ENCODE assay signal across 8 cellular contexts in genomic region chr3:31532587-31533168, GRCh38. TPM values are rescaled to one million over a fixed set of nuclear protein-coding genes. Genes with fewer than 3 reads are reported as not detected.
A peak's percentile ranks its signal among the peaks of the same experiment; 100 is the strongest.
DNase-seq lines count a peak whose midpoint lies in the region; ATAC-seq and TF ChIP-seq lines count a peak whose summit lies in the region.

Gene STT3B, plus strand, starts transcription at chr3:31532925. Its CDS starts 74 bp downstream, at chr3:31532999.

- no peaks in the 10 kb centered on the region for H3K9me3 Mint-ChIP-seq in CD4-positive, CD25-positive, alpha-beta regulatory T cell
- no peaks in the 10 kb centered on the region for H3K9me3 Mint-ChIP-seq in neural crest cell

- H3K27me3 Mint-ChIP-seq in CD4-positive, CD25-positive, alpha-beta regulatory T cell: peaks cover 10% of the 10 kb centered on the region
- no peaks in the 10 kb centered on the region for H3K27me3 Mint-ChIP-seq in neural crest cell (ENCODE audit: low read depth)

- peak within 1 kb of the TSS; percentile 99 for H3K27ac ChIP-seq in CD4-positive, CD25-positive, alpha-beta regulatory T cell (ENCODE audit: insufficient read depth, low read length, poor library complexity, severe bottlenecking)
- peak within 1 kb of the TSS; percentile 91 for H3K27ac ChIP-seq in OCI-LY1 (ENCODE audit: low read depth, low read length, poor library complexity, severe bottlenecking)

- peak; percentile 46 to 47 for ATAC-seq in CD4-positive, CD25-positive, alpha-beta regulatory T cell (ENCODE audit: low read depth in 2 of 2)
- ATAC-seq in HG03354 (IDR thresholded peaks at IDR 0.05; ENCODE audit: poor library complexity, severe bottlenecking, unreplicated experiment): peak; percentile 58

- H4K20me1 ChIP-seq in OCI-LY1 (ENCODE audit: insufficient read depth, low read length): no peaks in the 10 kb centered on the region; the same call in 1 of the 2 replicates

- DNase-seq in CD4-positive, CD25-positive, alpha-beta regulatory T cell: peak in 2 of 3 donors; percentile 76 to 93
- DNase-seq in activated T-helper 1 cell treated with anti-CD3 and anti-CD28 coated beads, Interleukin-2, amount 50 U/mL, for 16 hours (ENCODE audit: low read depth in 1 of 2, low spot score in 1 of 2): peak; percentile 51 to 74
- DNase-seq in fibroblast of pulmonary artery (ENCODE audit: low read depth): peak; percentile 81
- peak; percentile 63 for DNase-seq in neural crest cell (ENCODE audit: low read depth, low spot score)
- DNase-seq in stromal cell of bone marrow (ENCODE audit: low read depth): peak; percentile 68

- 0 out of 2 replicates have a peak within 1 kb of the TSS, but pooled peaks have one; percentile 16 for H2AFZ ChIP-seq in OCI-LY1 (ENCODE audit: low read length)

- TF ChIP-seq CTCF in OCI-LY1 (IDR thresholded peaks at IDR 0.05; ENCODE audit: low read length) (no peak), fibroblast of pulmonary artery (IDR thresholded peaks at IDR 0.05; ENCODE audit: low read length, missing control alignments) (no peak), neural crest cell (conservative IDR thresholded peaks at IDR 0.05) (no peak)

- H3K9me2 ChIP-seq in OCI-LY1 (ENCODE audit: low read depth, low read length): no peaks in the 10 kb centered on the region

- TF ChIP-seq POLR2A in GM19193 (IDR thresholded peaks at IDR 0.05; ENCODE audit: extremely low read depth, insufficient read depth, insufficient read length): peak; percentile 70

- H3K79me2 ChIP-seq in OCI-LY1 (ENCODE audit: insufficient read depth, low read length): peaks cover 48% of the 10 kb centered on the region

- peak within 1 kb of the TSS in 3 of 4 donors; percentile 97 to 99 (median 98) for H3K4me3 Mint-ChIP-seq in CD4-positive, CD25-positive, alpha-beta regulatory T cell
- peak within 1 kb of the TSS; percentile 100 for H3K4me3 Mint-ChIP-seq in neural crest cell

- H3K4me2 ChIP-seq in OCI-LY1 (ENCODE audit: low read length): peak within 1 kb of the TSS; percentile 87

- H3K4me1 ChIP-seq in CD4-positive, CD25-positive, alpha-beta regulatory T cell (ENCODE audit: control insufficient read depth, insufficient read depth, low read length, poor library complexity, severe bottlenecking): peaks cover 41% of the 10 kb centered on the region
- peaks cover 42% of the 10 kb centered on the region for H3K4me1 ChIP-seq in OCI-LY1 (ENCODE audit: insufficient read depth, low read length, severe bottlenecking)

- no peaks in the 10 kb centered on the region for H3K36me3 ChIP-seq in CD4-positive, CD25-positive, alpha-beta regulatory T cell (ENCODE audit: control insufficient read depth, insufficient read depth, low read length)
- peaks cover 9% of the 10 kb centered on the region for H3K36me3 ChIP-seq in OCI-LY1 (ENCODE audit: insufficient read depth, low read length)

- H3K4me3 ChIP-seq in CD4-positive, CD25-positive, alpha-beta regulatory T cell (ENCODE audit: low read depth, low read length): peak within 1 kb of the TSS; percentile 99
- peak within 1 kb of the TSS; percentile 81 for H3K4me3 ChIP-seq in OCI-LY1 (ENCODE audit: low read depth, low read length, poor library complexity, severe bottlenecking)
- H3K4me3 ChIP-seq in fibroblast of pulmonary artery (replicated peaks; ENCODE audit: low read depth, low read length): peak within 1 kb of the TSS; percentile 66

- no peaks in the 10 kb centered on the region for H3F3A ChIP-seq in OCI-LY1 (ENCODE audit: insufficient read depth, low read length)

- peak within 1 kb of the TSS; percentile 96 to 99 (median 97) for H3K27ac Mint-ChIP-seq in CD4-positive, CD25-positive, alpha-beta regulatory T cell
- H3K27ac Mint-ChIP-seq in neural crest cell (ENCODE audit: unreplicated experiment): peak within 1 kb of the TSS; percentile 100

- no peaks in the 10 kb centered on the region for H3K36me3 Mint-ChIP-seq in CD4-positive, CD25-positive, alpha-beta regulatory T cell
- H3K36me3 Mint-ChIP-seq in neural crest cell (ENCODE audit: low read depth): no peaks in the 10 kb centered on the region

- peak within 1 kb of the TSS; percentile 84 for H3K9ac ChIP-seq in OCI-LY1 (ENCODE audit: low read length)

- no peaks in the 10 kb centered on the region for H3K27me3 ChIP-seq in CD4-positive, CD25-positive, alpha-beta regulatory T cell (ENCODE audit: control insufficient read depth, insufficient read depth, low read length)
- no peaks in the 10 kb centered on the region; the same call in 1 of the 2 replicates for H3K27me3 ChIP-seq in OCI-LY1 (ENCODE audit: insufficient read depth, low read length)

- H3K9me3 ChIP-seq in CD4-positive, CD25-positive, alpha-beta regulatory T cell (ENCODE audit: control insufficient read depth in 2 of 2, low read length in 2 of 2): no peaks in the 10 kb centered on the region
- H3K9me3 ChIP-seq in OCI-LY1 (ENCODE audit: low read length): no peaks in the 10 kb centered on the region

- H3K4me1 Mint-ChIP-seq in CD4-positive, CD25-positive, alpha-beta regulatory T cell: peaks cover 22 to 40% (median 31%) of the 10 kb centered on the region in 4 donors
- peaks cover 32% of the 10 kb centered on the region for H3K4me1 Mint-ChIP-seq in neural crest cell

RNA-seq across cellular contexts. Expression of gene STT3B, which starts in this region (rescaled TPM):
- 108 TPM for total RNA-seq in CD4-positive, CD25-positive, alpha-beta regulatory T cell
- polyA plus RNA-seq in CD4-positive, CD25-positive, alpha-beta regulatory T cell: 10 to 100 TPM; 85.1 to 91.3 (median 89.5) TPM
- 113 and 116 TPM in 2 replicates for total RNA-seq in neural crest cell

Comparison
In these comparisons a context has a peak if more than half of its experiments do, and no peak if none do; other contexts are left out.
1. Peak in every context shown above with its lines: DNase-seq, ATAC-seq, H3K4me3 ChIP-seq and H3K27ac ChIP-seq.